Comparison of ENCODE assay signal across 10 cellular contexts in genomic region chr2:85600951-85601770, GRCh38. TPM values are rescaled to one million over a fixed set of nuclear protein-coding genes. Genes with fewer than 3 reads are reported as not detected.
A peak's percentile ranks its signal among the peaks of the same experiment; 100 is the strongest.
DNase-seq lines count a peak whose midpoint lies in the region; ATAC-seq and TF ChIP-seq lines count a peak whose summit lies in the region.
"Had no signal": no experiment of that assay in that cellular context is flagged by ENCODE, and none has a peak within 500 bp of the region (broad histone marks: within the 10 kb centered on the region; RNA-seq: fewer than 3 reads in every experiment).

No MANE protein-coding gene starts in this region.

- peaks cover 30% of the 10 kb centered on the region for H3K4me1 Mint-ChIP-seq in activated CD8-positive, alpha-beta T cell treated with anti-CD3 and anti-CD28 coated beads, Interleukin-2, amount 10 ng/mL, durations not matched to agents 7 days and 5 days (ENCODE audit: low read depth)

- 61 to 66% methylated on average over 6 of the region's 6 CpGs for WGBS in GM23248 (ENCODE audit: low coverage in 1 of 2, low lambda C conversion rate in 2 of 2, missing lambda C conversion rate in 2 of 2), 2 experiments
- WGBS in gastroesophageal sphincter (ENCODE audit: low coverage in 1 of 2), 2 donors: 82% methylated on average over 4 of the region's 6 CpGs; no CpG with 5 or more reads in 1 of the 2 donors
- 87 to 88% methylated on average over 6 of the region's 6 CpGs for WGBS in sigmoid colon, 2 donors

- TF ChIP-seq CTCF in gastroesophageal sphincter (IDR thresholded peaks at IDR 0.05) (no peak), sigmoid colon (IDR thresholded peaks at IDR 0.05) (no peak)

- H3K79me2 ChIP-seq in GM23248 (ENCODE audit: insufficient read depth): peaks cover 47% of the 10 kb centered on the region

- peak overlapping the region; percentile 76 for H3K4me3 Mint-ChIP-seq in activated CD8-positive, alpha-beta T cell treated with anti-CD3 and anti-CD28 coated beads, Interleukin-2, amount 10 ng/mL, durations not matched to agents 7 days and 5 days

- ATAC-seq in activated CD8-positive, alpha-beta T cell treated with anti-CD3 and anti-CD28 coated beads, Interleukin-2, amount 10 ng/mL, durations not matched to agents 7 days and 5 days: no peak
- ATAC-seq in gastroesophageal sphincter: no peak
- no peak for ATAC-seq in HG02885 (IDR thresholded peaks at IDR 0.05; ENCODE audit: poor library complexity, unreplicated experiment)
- no peak for ATAC-seq in HG02642 (IDR thresholded peaks at IDR 0.05; ENCODE audit: poor library complexity, unreplicated experiment)
- no peak for ATAC-seq in HG03354 (IDR thresholded peaks at IDR 0.05; ENCODE audit: poor library complexity, severe bottlenecking, unreplicated experiment)
- no peak for ATAC-seq in GM21786 (IDR thresholded peaks at IDR 0.05; ENCODE audit: unreplicated experiment)

- peak overlapping the region; percentile 83 for H3K9ac ChIP-seq in GM23248

- DNase-seq in GM23248 (no peak), sigmoid colon (no peak)
- DNase-seq in activated CD8-positive, alpha-beta T cell treated with anti-CD3 and anti-CD28 coated beads, Interleukin-2, amount 10 ng/mL, durations not matched to agents 7 days and 5 days: no peak
- DNase-seq: KBM-7, midbrain had no signal

- H3K27ac ChIP-seq in GM23248 (no peak overlapping the region), gastroesophageal sphincter (peak overlapping the region; percentile 60 to 95 (median 90)), sigmoid colon (peak overlapping the region; percentile 86 to 97 (median 92))

- peaks cover 16% of the 10 kb centered on the region for H3K36me3 Mint-ChIP-seq in activated CD8-positive, alpha-beta T cell treated with anti-CD3 and anti-CD28 coated beads, Interleukin-2, amount 10 ng/mL, durations not matched to agents 7 days and 5 days (ENCODE audit: low read depth)

- H3F3A ChIP-seq in GM23248 (ENCODE audit: insufficient read depth): peaks cover 24% of the 10 kb centered on the region

- H3K27me3 Mint-ChIP-seq in activated CD8-positive, alpha-beta T cell treated with anti-CD3 and anti-CD28 coated beads, Interleukin-2, amount 10 ng/mL, durations not matched to agents 7 days and 5 days (ENCODE audit: low read depth): no peaks in the 10 kb centered on the region

- POLR2A ChIA-PET in activated CD8-positive, alpha-beta T cell treated with anti-CD3 and anti-CD28 coated beads, Interleukin-2, amount 10 ng/mL, durations not matched to agents 7 days and 5 days (lab: Charles Lee): interaction anchor here (0.7 to 2.9 kb wide), 4 partner anchors 11 to 62 kb away, joined by 3 to 11 read pairs (median 4); partner anchors contain the start of genes C2orf68, MAT2A and VAMP5

- CTCF ChIA-PET in activated CD8-positive, alpha-beta T cell treated with anti-CD3 and anti-CD28 coated beads, Interleukin-2, amount 10 ng/mL, durations not matched to agents 7 days and 5 days (lab: Charles Lee): interaction anchor here (1.1 to 1.5 kb wide), 2 partner anchors 36 to 180 kb away, joined by 3 to 4 read pairs; no protein-coding TSS in a partner anchor

- H3K9me3 ChIP-seq in GM23248 (ENCODE audit: low read depth) (no peaks in the 10 kb centered on the region), gastroesophageal sphincter (no peaks in the 10 kb centered on the region), sigmoid colon (no peaks in the 10 kb centered on the region)

- TF ChIP-seq POLR2A in gastroesophageal sphincter (IDR thresholded peaks at IDR 0.05) (no peak), sigmoid colon (IDR thresholded peaks at IDR 0.05) (no peak)

- H3K27ac Mint-ChIP-seq in activated CD8-positive, alpha-beta T cell treated with anti-CD3 and anti-CD28 coated beads, Interleukin-2, amount 10 ng/mL, durations not matched to agents 7 days and 5 days: peak overlapping the region; percentile 7

- intact Hi-C loops in sigmoid colon (cut with DNase I): loop anchor here (5.0 kb wide), 1 partner anchor 39 kb away; the partner anchor contains the start of gene GGCX

- no peak overlapping the region for H2AFZ ChIP-seq in GM23248

- H3K9me2 ChIP-seq in GM23248 (ENCODE audit: insufficient read depth): no peaks in the 10 kb centered on the region

- H3K36me3 ChIP-seq in GM23248 (ENCODE audit: low read depth) (peaks cover 8% of the 10 kb centered on the region; the same call in 1 of the 2 replicates), gastroesophageal sphincter (peaks cover 0 to 52% of the 10 kb centered on the region in 2 donors), sigmoid colon (peaks cover 5 to 41% (median 14%) of the 10 kb centered on the region in 4 donors)

- peak overlapping the region; percentile 79 for H3K4me3 ChIP-seq in GM23248
- H3K4me3 ChIP-seq in gastroesophageal sphincter: peak overlapping the region; percentile 79 to 91
- peak overlapping the region; percentile 69 to 85 (median 77) for H3K4me3 ChIP-seq in sigmoid colon

- H3K27me3 ChIP-seq in GM23248 (replicated peaks; ENCODE audit: insufficient read depth) (no peaks in the 10 kb centered on the region), gastroesophageal sphincter (no peaks in the 10 kb centered on the region), sigmoid colon (no peaks in the 10 kb centered on the region)

- peaks cover 32% of the 10 kb centered on the region for H3K4me1 ChIP-seq in GM23248 (ENCODE audit: insufficient read depth)
- peaks cover 3 to 88% (median 42%) of the 10 kb centered on the region in 3 donors for H3K4me1 ChIP-seq in gastroesophageal sphincter
- peaks cover 0 to 61% (median 50%) of the 10 kb centered on the region in 4 donors for H3K4me1 ChIP-seq in sigmoid colon

- peak overlapping the region; percentile 79 for H3K4me2 ChIP-seq in GM23248 (ENCODE audit: unreplicated experiment)

- in situ Hi-C loops in GM23248 (cut with MboI): no loop called here

- H3K9me3 Mint-ChIP-seq in activated CD8-positive, alpha-beta T cell treated with anti-CD3 and anti-CD28 coated beads, Interleukin-2, amount 10 ng/mL, durations not matched to agents 7 days and 5 days (ENCODE audit: insufficient read depth): no peaks in the 10 kb centered on the region

- no peak for TF ChIP-seq EP300 in gastroesophageal sphincter (IDR thresholded peaks at IDR 0.05)
- TF ChIP-seq EP300 in sigmoid colon (IDR thresholded peaks at IDR 0.05): no peak

- no peaks in the 10 kb centered on the region for H4K20me1 ChIP-seq in GM23248 (ENCODE audit: insufficient read depth)

RNA-seq across cellular contexts. Expression of gene TMEM150A, which starts 1.3 kb away (rescaled TPM):
- total RNA-seq in GM23248 (2014; rRNA removed; shearing (Covaris generic)): 13.5 and 20.9 TPM in 2 replicates
- polyA plus RNA-seq in GM23248 (2016; fragmentation: Nextera tagmentation; extraction: Ambion mirVana) (35.7 and 36.0 TPM in 2 replicates), sigmoid colon (10 to 100 TPM in 2 of 3 donors, 1 to 10 TPM in 1; 7.4 to 12.0 (median 11.6) TPM)
- 1 to 10 TPM; 1.7 to 1.9 TPM for total RNA-seq in activated CD8-positive, alpha-beta T cell treated with anti-CD3 and anti-CD28 coated beads, Interleukin-2, amount 10 ng/mL, durations not matched to agents 7 days and 5 days
- total RNA-seq in gastroesophageal sphincter (10 to 100 TPM; 17.6 to 26.9 (median 19.9) TPM), sigmoid colon (10 to 100 TPM; 18.4 to 29.9 (median 22.1) TPM)

RNA-seq across cellular contexts. Expression of gene RNF181, which starts 5.6 kb away (rescaled TPM):
- 159 and 178 TPM in 2 replicates for total RNA-seq in GM23248 (2014; rRNA removed; shearing (Covaris generic))
- polyA plus RNA-seq in GM23248 (2016; fragmentation: Nextera tagmentation; extraction: Ambion mirVana) (294 and 308 TPM in 2 replicates), sigmoid colon (100 to 1,000 TPM; 165 to 190 (median 179) TPM)
- 100 to 1,000 TPM in 1 of 2 experiments, 10 to 100 TPM in 1; 91.0 to 104 TPM for total RNA-seq in activated CD8-positive, alpha-beta T cell treated with anti-CD3 and anti-CD28 coated beads, Interleukin-2, amount 10 ng/mL, durations not matched to agents 7 days and 5 days
- total RNA-seq in gastroesophageal sphincter (100 to 1,000 TPM; 113 to 174 (median 148) TPM), sigmoid colon (100 to 1,000 TPM; 124 to 175 (median 141) TPM)

RNA-seq across cellular contexts. Expression of gene C2orf68, which starts 10.7 kb away (rescaled TPM):
- total RNA-seq in GM23248 (2014; rRNA removed; shearing (Covaris generic)): 9.8 and 19.5 TPM in 2 replicates
- polyA plus RNA-seq in GM23248 (2016; fragmentation: Nextera tagmentation; extraction: Ambion mirVana): 30.4 and 31.3 TPM in 2 replicates
- 10 to 100 TPM; 38.9 to 43.4 TPM for total RNA-seq in activated CD8-positive, alpha-beta T cell treated with anti-CD3 and anti-CD28 coated beads, Interleukin-2, amount 10 ng/mL, durations not matched to agents 7 days and 5 days
- total RNA-seq in gastroesophageal sphincter: 10 to 100 TPM; 12.3 to 21.0 (median 19.8) TPM
- total RNA-seq in sigmoid colon: 10 to 100 TPM; 10.6 to 13.0 (median 12.8) TPM
- polyA plus RNA-seq in sigmoid colon: 10 to 100 TPM; 18.6 to 23.0 (median 21.3) TPM

RNA-seq across cellular contexts. Expression of gene USP39, which starts 14.8 kb away (rescaled TPM):
- total RNA-seq in GM23248 (2014; rRNA removed; shearing (Covaris generic)): 41.4 and 44.5 TPM in 2 replicates
- polyA plus RNA-seq in GM23248 (2016; fragmentation: Nextera tagmentation; extraction: Ambion mirVana) (43.3 and 43.7 TPM in 2 replicates), sigmoid colon (10 to 100 TPM; 39.9 to 49.2 (median 41.4) TPM)
- total RNA-seq in activated CD8-positive, alpha-beta T cell treated with anti-CD3 and anti-CD28 coated beads, Interleukin-2, amount 10 ng/mL, durations not matched to agents 7 days and 5 days: 10 to 100 TPM; 81.3 to 82.4 TPM
- total RNA-seq in gastroesophageal sphincter (10 to 100 TPM; 41.7 to 82.2 (median 56.7) TPM), sigmoid colon (100 to 1,000 TPM in 1 of 4 donors, 10 to 100 TPM in 3; 56.4 to 136 (median 72.0) TPM)

RNA-seq across cellular contexts. Expression of gene VAMP5, which starts 16.9 kb away (rescaled TPM):
- total RNA-seq in GM23248 (2014; rRNA removed; shearing (Covaris generic)): 50.3 and 59.0 TPM in 2 replicates
- polyA plus RNA-seq in GM23248 (2016; fragmentation: Nextera tagmentation; extraction: Ambion mirVana): 287 and 289 TPM in 2 replicates
- total RNA-seq in activated CD8-positive, alpha-beta T cell treated with anti-CD3 and anti-CD28 coated beads, Interleukin-2, amount 10 ng/mL, durations not matched to agents 7 days and 5 days: 10 to 100 TPM; 72.0 to 74.4 TPM
- total RNA-seq in gastroesophageal sphincter: 10 to 100 TPM; 37.6 to 56.5 (median 51.2) TPM
- 10 to 100 TPM; 51.2 to 97.5 (median 69.6) TPM for total RNA-seq in sigmoid colon
- 10 to 100 TPM; 51.8 to 93.7 (median 68.0) TPM for polyA plus RNA-seq in sigmoid colon
